Comparison of ENCODE assay signal across 1 cellular context in the genomic region with DNA sequence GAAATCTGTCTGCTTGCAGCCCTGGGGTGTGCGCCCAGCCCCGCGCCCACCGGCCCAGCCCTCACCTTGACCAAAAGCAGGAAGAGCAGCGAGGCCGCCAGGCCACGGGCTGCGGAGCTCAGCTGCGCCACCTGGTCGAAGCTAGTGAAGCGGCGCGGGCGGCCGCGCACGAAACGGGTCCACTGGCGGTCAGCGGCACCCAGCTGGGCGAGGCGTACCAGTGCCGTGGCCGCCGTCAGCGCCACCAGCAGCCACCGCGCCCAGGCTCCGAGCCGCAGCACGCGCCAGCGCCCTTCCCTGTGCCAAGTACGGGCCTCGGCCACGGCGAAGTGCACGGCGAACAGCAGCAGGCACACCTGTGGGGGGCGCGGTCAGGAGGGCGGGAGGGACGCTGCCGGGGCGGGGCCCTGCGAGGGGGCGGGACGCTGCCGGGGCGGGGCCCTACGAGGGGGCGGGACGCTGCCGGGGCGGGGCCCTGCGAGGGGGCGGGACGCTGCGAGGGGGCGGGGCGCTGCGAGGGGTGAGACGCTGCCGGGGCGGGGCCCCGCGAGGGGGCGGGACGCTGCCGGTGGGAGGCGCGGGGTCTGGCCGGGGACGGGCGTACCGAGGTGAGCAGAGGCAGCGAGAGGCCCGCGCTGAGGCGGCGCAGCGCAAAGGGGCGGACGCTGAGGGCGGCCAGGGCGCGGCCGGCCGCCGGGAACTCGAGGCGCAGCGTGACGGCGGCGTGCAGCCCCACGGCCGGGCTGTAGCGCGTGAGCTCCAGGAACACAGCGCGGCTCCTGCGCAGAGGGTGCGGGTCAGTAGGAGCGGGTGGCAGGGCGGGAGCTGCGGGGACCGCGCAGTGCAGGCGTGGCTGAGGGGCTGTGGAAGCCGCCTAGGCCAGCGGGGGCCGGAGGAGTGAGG.
TF ChIP-seq lines count a peak whose summit lies in the region.

No MANE protein-coding gene starts in this region.

TF ChIP-seq in K562, 482 proteins besides CTCF, POLR2A, EP300 and RAD21:
- TF ChIP-seq ZNF695 (CRISPR knock-in tag; IDR thresholded peaks at IDR 0.05) (no peak), RBM22 (IDR thresholded peaks at IDR 0.05; ENCODE audit: low read depth, low read length, poor library complexity, severe bottlenecking) (peak; percentile 12), POLR2G (IDR thresholded peaks at IDR 0.05; ENCODE audit: low read depth, low read length) (peak; percentile 68), SMARCB1 (IDR thresholded peaks at IDR 0.05; ENCODE audit: insufficient read length, low read depth) (no peak), NCOA4 (IDR thresholded peaks at IDR 0.05; ENCODE audit: partially characterized antibody) (no peak), HNRNPL (IDR thresholded peaks at IDR 0.05; ENCODE audit: low read depth, low read length) (peak; percentile 52; the same call in 1 of the 2 replicates), ZBTB33 (CRISPR knock-in tag; IDR thresholded peaks at IDR 0.05) (peak; percentile 88), ZNF639 (CRISPR knock-in tag; conservative IDR thresholded peaks at IDR 0.05 in 1 of 2, IDR thresholded peaks at IDR 0.05 in 1 of 2) (no peak), PHF20 (IDR thresholded peaks at IDR 0.05; ENCODE audit: partially characterized antibody) (no peak), ZZZ3 (IDR thresholded peaks at IDR 0.05) (no peak)
- TF ChIP-seq, protein P1, sequence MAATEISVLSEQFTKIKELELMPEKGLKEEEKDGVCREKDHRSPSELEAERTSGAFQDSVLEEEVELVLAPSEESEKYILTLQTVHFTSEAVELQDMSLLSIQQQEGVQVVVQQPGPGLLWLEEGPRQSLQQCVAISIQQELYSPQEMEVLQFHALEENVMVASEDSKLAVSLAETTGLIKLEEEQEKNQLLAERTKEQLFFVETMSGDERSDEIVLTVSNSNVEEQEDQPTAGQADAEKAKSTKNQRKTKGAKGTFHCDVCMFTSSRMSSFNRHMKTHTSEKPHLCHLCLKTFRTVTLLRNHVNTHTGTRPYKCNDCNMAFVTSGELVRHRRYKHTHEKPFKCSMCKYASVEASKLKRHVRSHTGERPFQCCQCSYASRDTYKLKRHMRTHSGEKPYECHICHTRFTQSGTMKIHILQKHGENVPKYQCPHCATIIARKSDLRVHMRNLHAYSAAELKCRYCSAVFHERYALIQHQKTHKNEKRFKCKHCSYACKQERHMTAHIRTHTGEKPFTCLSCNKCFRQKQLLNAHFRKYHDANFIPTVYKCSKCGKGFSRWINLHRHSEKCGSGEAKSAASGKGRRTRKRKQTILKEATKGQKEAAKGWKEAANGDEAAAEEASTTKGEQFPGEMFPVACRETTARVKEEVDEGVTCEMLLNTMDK (IDR thresholded peaks at IDR 0.05; ENCODE audit: borderline replicate concordance, insufficient read depth, low read depth, low read length, poor library complexity, severe bottlenecking) = no peak
- TF ChIP-seq, protein P2, sequence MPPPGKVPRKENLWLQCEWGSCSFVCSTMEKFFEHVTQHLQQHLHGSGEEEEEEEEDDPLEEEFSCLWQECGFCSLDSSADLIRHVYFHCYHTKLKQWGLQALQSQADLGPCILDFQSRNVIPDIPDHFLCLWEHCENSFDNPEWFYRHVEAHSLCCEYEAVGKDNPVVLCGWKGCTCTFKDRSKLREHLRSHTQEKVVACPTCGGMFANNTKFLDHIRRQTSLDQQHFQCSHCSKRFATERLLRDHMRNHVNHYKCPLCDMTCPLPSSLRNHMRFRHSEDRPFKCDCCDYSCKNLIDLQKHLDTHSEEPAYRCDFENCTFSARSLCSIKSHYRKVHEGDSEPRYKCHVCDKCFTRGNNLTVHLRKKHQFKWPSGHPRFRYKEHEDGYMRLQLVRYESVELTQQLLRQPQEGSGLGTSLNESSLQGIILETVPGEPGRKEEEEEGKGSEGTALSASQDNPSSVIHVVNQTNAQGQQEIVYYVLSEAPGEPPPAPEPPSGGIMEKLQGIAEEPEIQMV (tag; conservative IDR thresholded peaks at IDR 0.05; ENCODE audit: low read depth) = no peak
